ENCODE assay signal across 12 cellular contexts in the genomic region with DNA sequence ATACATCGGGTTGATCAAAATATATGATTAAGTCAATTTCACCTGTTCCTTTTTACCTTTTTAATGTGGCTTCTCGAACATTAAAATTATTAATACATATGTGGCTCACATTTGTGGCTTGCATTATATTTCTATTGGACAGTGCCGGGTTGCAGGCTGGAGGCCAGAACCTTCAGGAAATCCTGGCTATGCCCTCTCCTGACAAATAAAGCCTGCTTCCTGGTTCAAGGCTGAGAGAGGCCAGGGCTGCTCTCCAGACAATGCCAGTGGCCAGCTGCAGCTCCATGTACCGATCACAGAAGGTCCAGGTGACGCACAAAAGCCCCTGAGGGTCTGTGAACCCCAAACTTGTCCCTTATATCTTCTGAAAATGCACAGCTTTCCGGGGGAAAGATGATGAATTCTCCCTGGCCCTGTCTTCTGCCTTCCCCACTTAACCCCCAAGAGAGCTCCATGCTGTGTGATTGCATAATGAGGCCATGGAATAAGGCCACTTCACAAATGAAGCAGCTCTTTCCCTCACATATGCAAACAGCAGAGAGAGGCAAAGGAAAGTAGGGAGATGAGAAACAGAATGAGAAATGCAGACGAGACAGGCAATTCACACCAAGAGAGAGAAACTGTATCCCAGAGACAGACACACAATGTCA.
A peak's percentile ranks its signal among the peaks of the same experiment; 100 is the strongest.
DNase-seq lines count a peak whose midpoint lies in the region; ATAC-seq and TF ChIP-seq lines count a peak whose summit lies in the region.
"Had no signal": no experiment of that assay in that cellular context is flagged by ENCODE, and none has a peak within 500 bp of the region (broad histone marks: within the 10 kb centered on the region; RNA-seq: fewer than 3 reads in every experiment).

No MANE protein-coding gene starts in this region.

- H3K27ac ChIP-seq in stomach (peak overlapping the region in 1 of 5 donors; percentile 53), sigmoid colon (no peak overlapping the region)

- ATAC-seq in Right ventricle myocardium superior (ENCODE audit: poor library complexity): peak; percentile 41

- peaks cover 45% of the 10 kb centered on the region for H3K4me1 Mint-ChIP-seq in dendritic cell treated with granulocyte-macrophage colony-stimulating factor and Interleukin-4, amounts not matched to agents 40 ng/mL and 50 ng/mL, for 4 days (ENCODE audit: low read depth)

- H3K4me3 Mint-ChIP-seq in dendritic cell treated with granulocyte-macrophage colony-stimulating factor and Interleukin-4, amounts not matched to agents 40 ng/mL and 50 ng/mL, for 4 days: no peak overlapping the region
- H3K4me3 Mint-ChIP-seq: brain had no signal

- no peaks in the 10 kb centered on the region for H3K27me3 Mint-ChIP-seq in dendritic cell treated with granulocyte-macrophage colony-stimulating factor and Interleukin-4, amounts not matched to agents 40 ng/mL and 50 ng/mL, for 4 days
- H3K27me3 Mint-ChIP-seq: brain had no signal

- peak overlapping the region; percentile 30 for H3K27ac Mint-ChIP-seq in dendritic cell treated with granulocyte-macrophage colony-stimulating factor and Interleukin-4, amounts not matched to agents 40 ng/mL and 50 ng/mL, for 4 days

- H3K4me1 ChIP-seq in stomach (peaks cover 0 to 22% (median 10%) of the 10 kb centered on the region in 4 donors), sigmoid colon (no peaks in the 10 kb centered on the region)

- H3K36me3 ChIP-seq in stomach (no peaks in the 10 kb centered on the region), sigmoid colon (no peaks in the 10 kb centered on the region)
- H3K36me3 ChIP-seq: SJCRH30 had no signal

- TF ChIP-seq POLR2A in stomach (IDR thresholded peaks at IDR 0.05) (no peak), sigmoid colon (IDR thresholded peaks at IDR 0.05) (no peak)

- H3K4me3 ChIP-seq in stomach (no peak overlapping the region), sigmoid colon (no peak overlapping the region)
- H3K4me3 ChIP-seq: SJCRH30 had no signal

- TF ChIP-seq EP300 in stomach (IDR thresholded peaks at IDR 0.05) (no peak), sigmoid colon (IDR thresholded peaks at IDR 0.05) (no peak)

- DNase-seq in Right ventricle myocardium superior (no peak), cardiac septum (ENCODE audit: low spot score) (no peak), NCI-H2196 (lab: John Stamatoyannopoulos, UW; ENCODE audit: unreplicated experiment) (peak; percentile 23), stomach (peak; percentile 56), GDM1 (lab: John Stamatoyannopoulos, UW) (no peak), sigmoid colon (no peak)
- DNase-seq in stimulated activated CD4-positive, alpha-beta T cell treated with anti-CD3 and anti-CD28 coated beads, Interleukin-4, amount 100 ng/mL, for 1 hour: no peak
- DNase-seq: GF-D8, NCI-H526 treated with DMSO at 0.1 percent for 48 hours, SJCRH30 had no signal

- H3K36me3 Mint-ChIP-seq in dendritic cell treated with granulocyte-macrophage colony-stimulating factor and Interleukin-4, amounts not matched to agents 40 ng/mL and 50 ng/mL, for 4 days (ENCODE audit: low read depth): no peaks in the 10 kb centered on the region
- H3K36me3 Mint-ChIP-seq: brain had no signal

- intact Hi-C loops in Right ventricle myocardium superior (cut with DNase I) (no loop called here), cardiac septum (cut with DNase I) (no loop called here), stomach (cut with DNase I; ENCODE audit: low total_unique reads) (no loop called here), sigmoid colon (cut with DNase I) (no loop called here)
- intact Hi-C loops in dendritic cell treated with granulocyte-macrophage colony-stimulating factor and Interleukin-4, amounts not matched to agents 40 ng/mL and 50 ng/mL, for 4 days (cut with micrococcal nuclease): loop anchor here (10.0 kb wide), 1 partner anchor 48 kb away; no protein-coding TSS in a partner anchor

- H3K9me3 ChIP-seq in stomach (no peaks in the 10 kb centered on the region), sigmoid colon (no peaks in the 10 kb centered on the region)
- H3K9me3 ChIP-seq: SJCRH30 had no signal

- H3K27me3 ChIP-seq in stomach (no peaks in the 10 kb centered on the region), sigmoid colon (no peaks in the 10 kb centered on the region)
- H3K27me3 ChIP-seq: SJCRH30 had no signal

- H3K9me3 Mint-ChIP-seq in dendritic cell treated with granulocyte-macrophage colony-stimulating factor and Interleukin-4, amounts not matched to agents 40 ng/mL and 50 ng/mL, for 4 days: no peaks in the 10 kb centered on the region
- H3K9me3 Mint-ChIP-seq: brain had no signal

- WGBS in stomach, 5 donors: 50 to 71% (median 61%) methylated on average over 5 to 7 of the region's 7 CpGs
- WGBS in sigmoid colon, 2 donors: 87 to 88% methylated on average over 7 of the region's 7 CpGs

- TF ChIP-seq CTCF in stomach (IDR thresholded peaks at IDR 0.05): no peak
- TF ChIP-seq CTCF in sigmoid colon (IDR thresholded peaks at IDR 0.05): no peak

Comparison
In these comparisons a context has a peak if more than half of its experiments do, and no peak if none do; other contexts are left out.
1. DNase-seq: peak in NCI-H2196 (single experiment) and stomach (single experiment); none in Right ventricle myocardium superior (single experiment), cardiac septum (single experiment), stimulated activated CD4-positive, alpha-beta T cell treated with anti-CD3 and anti-CD28 coated beads, Interleukin-4, amount 100 ng/mL, for 1 hour (single experiment), GDM1 (single experiment) and sigmoid colon (single experiment).